2 cellular contexts compared by ENCODE assay signal in the genomic region with DNA sequence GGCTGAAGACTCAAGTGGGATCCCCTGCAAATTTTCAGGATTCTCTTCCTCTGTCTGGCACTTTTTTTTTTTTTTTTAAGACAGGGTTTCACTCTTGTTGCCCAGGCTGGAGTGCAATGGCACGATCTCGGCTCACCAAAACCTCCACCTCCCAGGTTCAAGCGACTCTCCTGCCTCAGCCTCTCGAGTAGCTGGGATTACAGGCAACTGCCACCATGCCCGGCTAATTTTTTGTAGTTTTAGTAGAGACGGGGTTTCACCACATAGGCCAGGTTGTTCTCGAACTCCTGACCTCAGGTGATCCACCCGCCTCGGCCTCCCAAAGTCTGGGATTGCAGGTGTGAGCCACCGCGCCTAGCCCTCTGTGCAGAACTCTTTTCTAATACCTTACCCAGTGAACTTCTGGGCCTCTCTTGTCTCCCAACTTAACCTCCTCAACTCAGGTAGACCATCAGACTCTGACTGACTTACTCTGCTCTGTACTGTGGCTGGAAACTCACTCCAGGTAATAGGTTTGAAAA. TPM values are rescaled to one million over a fixed set of nuclear protein-coding genes. Genes with fewer than 3 reads are reported as not detected.
"Had no signal": no experiment of that assay in that cellular context is flagged by ENCODE, and none has a peak within 500 bp of the region (broad histone marks: within the 10 kb centered on the region; RNA-seq: fewer than 3 reads in every experiment).

No MANE protein-coding gene starts in this region.

RNA-seq across cellular contexts. Expression of a gene that starts 45.0 kb away (rescaled TPM):
- total RNA-seq: osteoblast had no signal
- polyA plus RNA-seq: naive thymus-derived CD8-positive, alpha-beta T cell had no signal
